3 cellular contexts compared by ENCODE assay signal in the genomic region with DNA sequence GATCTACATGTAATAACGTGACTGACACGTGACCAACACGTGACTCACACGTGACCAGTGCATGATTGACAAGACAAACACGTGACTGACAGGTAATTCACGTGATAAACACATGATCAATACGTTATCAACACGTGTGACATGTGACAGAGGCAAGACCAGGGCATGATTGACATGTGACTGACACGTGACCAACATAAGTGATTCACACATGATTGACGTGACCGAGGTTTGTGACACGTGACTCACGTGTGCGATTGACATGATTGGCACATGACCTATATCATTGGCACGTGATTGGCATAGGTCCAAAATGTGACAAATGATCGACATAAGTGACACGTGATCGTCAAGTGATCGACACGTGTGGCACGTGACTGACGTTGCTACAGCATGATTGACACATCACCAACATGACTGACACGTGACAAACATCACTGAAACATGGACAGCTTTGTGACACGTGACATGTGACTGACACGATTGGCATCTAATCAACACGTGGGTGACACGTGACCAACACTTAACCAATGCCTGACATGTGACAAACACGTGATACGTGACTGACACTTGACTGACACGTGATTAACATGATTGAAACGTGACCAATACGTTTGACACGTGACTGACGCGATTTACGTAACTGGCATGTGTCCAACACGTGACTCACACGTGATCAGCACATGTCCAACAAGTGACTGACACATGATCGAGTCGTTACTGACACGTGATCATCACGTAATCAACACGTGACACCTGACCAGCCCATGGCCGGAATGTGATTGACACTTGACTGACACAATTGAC.
TF ChIP-seq lines count a peak whose summit lies in the region.

No MANE protein-coding gene starts in this region.

TF ChIP-seq in GM12891, 5 proteins besides CTCF, POLR2A, EP300 and RAD21:
- no peak for TF ChIP-seq TAF1 (IDR thresholded peaks at IDR 0.05; ENCODE audit: low read depth, low read length)
- TF ChIP-seq POU2F2 (IDR thresholded peaks at IDR 0.05; ENCODE audit: low read depth, low read length) = no peak
- no peak for TF ChIP-seq SPI1 (IDR thresholded peaks at IDR 0.05; ENCODE audit: low read depth, low read length)
- no peak for TF ChIP-seq POLR2AphosphoS5 (IDR thresholded peaks at IDR 0.05; ENCODE audit: low read depth, low read length)
- no peak for TF ChIP-seq PAX5 (IDR thresholded peaks at IDR 0.05; ENCODE audit: insufficient read depth, low read length, severe bottlenecking)

TF ChIP-seq in IMR-90, 13 proteins besides CTCF, POLR2A, EP300 and RAD21:
- TF ChIP-seq RCOR1 (IDR thresholded peaks at IDR 0.05; ENCODE audit: insufficient replicate concordance, low read length) = no peak
- TF ChIP-seq FOS (IDR thresholded peaks at IDR 0.05; ENCODE audit: low read depth, low read length) = no peak
- no peak for TF ChIP-seq USF2 (IDR thresholded peaks at IDR 0.05; ENCODE audit: low read depth, low read length)
- no peak for TF ChIP-seq CEBPB (IDR thresholded peaks at IDR 0.05; ENCODE audit: low read depth, low read length)
- no peak for TF ChIP-seq MXI1 (IDR thresholded peaks at IDR 0.05; ENCODE audit: borderline replicate concordance, low read depth, low read length)
- TF ChIP-seq SMC3 (IDR thresholded peaks at IDR 0.05; ENCODE audit: low read depth, low read length) = no peak
- TF ChIP-seq MAZ (IDR thresholded peaks at IDR 0.05; ENCODE audit: borderline replicate concordance, low read depth, low read length) = no peak
- TF ChIP-seq CHD1 (IDR thresholded peaks at IDR 0.05; ENCODE audit: low read depth, low read length) = no peak
- no peak for TF ChIP-seq BHLHE40 (IDR thresholded peaks at IDR 0.05; ENCODE audit: low read depth, low read length)
- TF ChIP-seq, protein P1, sequence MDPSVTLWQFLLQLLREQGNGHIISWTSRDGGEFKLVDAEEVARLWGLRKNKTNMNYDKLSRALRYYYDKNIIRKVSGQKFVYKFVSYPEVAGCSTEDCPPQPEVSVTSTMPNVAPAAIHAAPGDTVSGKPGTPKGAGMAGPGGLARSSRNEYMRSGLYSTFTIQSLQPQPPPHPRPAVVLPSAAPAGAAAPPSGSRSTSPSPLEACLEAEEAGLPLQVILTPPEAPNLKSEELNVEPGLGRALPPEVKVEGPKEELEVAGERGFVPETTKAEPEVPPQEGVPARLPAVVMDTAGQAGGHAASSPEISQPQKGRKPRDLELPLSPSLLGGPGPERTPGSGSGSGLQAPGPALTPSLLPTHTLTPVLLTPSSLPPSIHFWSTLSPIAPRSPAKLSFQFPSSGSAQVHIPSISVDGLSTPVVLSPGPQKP (IDR thresholded peaks at IDR 0.05; ENCODE audit: borderline replicate concordance, low read depth, low read length) = no peak
- TF ChIP-seq RFX5 (IDR thresholded peaks at IDR 0.05; ENCODE audit: low read depth, low read length) = no peak
- TF ChIP-seq MAFK (IDR thresholded peaks at IDR 0.05; ENCODE audit: low read depth, low read length) = no peak
- no peak for TF ChIP-seq NFE2L2 (IDR thresholded peaks at IDR 0.05; ENCODE audit: low read depth, low read length)

TF ChIP-seq in H1, 55 proteins besides CTCF, POLR2A, EP300 and RAD21:
- TF ChIP-seq EZH2 (IDR thresholded peaks at IDR 0.05; ENCODE audit: low read depth, low read length, severe bottlenecking) (no peak), BACH1 (IDR thresholded peaks at IDR 0.05; ENCODE audit: low read length) (no peak), KDM4A (IDR thresholded peaks at IDR 0.05; ENCODE audit: low read depth, low read length, severe bottlenecking) (no peak), CREB1 (IDR thresholded peaks at IDR 0.05) (no peak), YY1 (IDR thresholded peaks at IDR 0.05; ENCODE audit: low read depth, low read length) (no peak)
